15 cellular contexts compared by ENCODE assay signal in genomic region chr2:30807249-30807648, GRCh38. TPM values are rescaled to one million over a fixed set of nuclear protein-coding genes. Genes with fewer than 3 reads are reported as not detected.
DNase-seq lines count a peak whose midpoint lies in the region; TF ChIP-seq lines count a peak whose summit lies in the region.
"Had no signal": no experiment of that assay in that cellular context is flagged by ENCODE, and none has a peak within 500 bp of the region (broad histone marks: within the 10 kb centered on the region; RNA-seq: fewer than 3 reads in every experiment).

TSS of gene CAPN13 (minus strand) at chr2:30807446. CDS start at chr2:30787325, 20,121 bp downstream.

- H3K4me3 ChIP-seq in duodenal mucosa (ENCODE audit: low read depth in 1 of 2, low read length in 2 of 2) (peak within 1 kb of the TSS; percentile 62 to 63), mesendoderm (ENCODE audit: low read length) (no peak within 1 kb of the TSS), smooth muscle cell (no peak within 1 kb of the TSS)
- H3K4me3 ChIP-seq: thyroid gland had no signal

- no peak within 1 kb of the TSS for H2BK15ac ChIP-seq in mesendoderm (replicated peaks; ENCODE audit: low read depth)

- no peak for TF ChIP-seq CTCF in smooth muscle cell (IDR thresholded peaks at IDR 0.05; ENCODE audit: borderline replicate concordance, insufficient read depth, poor library complexity, severe bottlenecking)

- H3K36me3 ChIP-seq in duodenal mucosa (ENCODE audit: control insufficient read depth in 1 of 2, insufficient read depth in 2 of 2, low read length in 2 of 2) (no peaks in the 10 kb centered on the region), mesendoderm (ENCODE audit: control insufficient read depth, insufficient read depth, low read length) (no peaks in the 10 kb centered on the region), smooth muscle cell (ENCODE audit: low read depth) (no peaks in the 10 kb centered on the region)
- H3K36me3 ChIP-seq: thyroid gland had no signal

- no peaks in the 10 kb centered on the region for H3F3A ChIP-seq in smooth muscle cell (ENCODE audit: low read depth)

- no peak within 1 kb of the TSS for H2BK120ac ChIP-seq in mesendoderm (ENCODE audit: low read depth, low read length)

- H3K56ac ChIP-seq in mesendoderm (ENCODE audit: low read length): peak within 1 kb of the TSS; percentile 79

- H3K4me1 ChIP-seq in duodenal mucosa (ENCODE audit: control insufficient read depth in 1 of 2, insufficient read depth in 2 of 2, low read length in 2 of 2) (no peaks in the 10 kb centered on the region), mesendoderm (ENCODE audit: control insufficient read depth, low read depth, low read length) (peaks cover 3% of the 10 kb centered on the region), smooth muscle cell (ENCODE audit: low read depth) (no peaks in the 10 kb centered on the region)

- H2BK5ac ChIP-seq in mesendoderm (ENCODE audit: low read length): peak within 1 kb of the TSS; percentile 48

- in situ Hi-C loops in G401 (cut with HindIII; ENCODE audit: low sequenced_read_pairs): no loop called here

- no peaks in the 10 kb centered on the region for H3K79me1 ChIP-seq in mesendoderm (ENCODE audit: low read length)

- H3K9me3 ChIP-seq in duodenal mucosa (ENCODE audit: control insufficient read depth in 1 of 2, low read length in 2 of 2) (no peaks in the 10 kb centered on the region), smooth muscle cell (replicated peaks; ENCODE audit: low read depth) (no peaks in the 10 kb centered on the region)
- H3K9me3 ChIP-seq: thyroid gland had no signal

- H4K5ac ChIP-seq in mesendoderm (ENCODE audit: low read length): peak within 1 kb of the TSS; percentile 18

- H3K4ac ChIP-seq in mesendoderm (ENCODE audit: low read depth, low read length): no peak within 1 kb of the TSS

- no peak within 1 kb of the TSS for H2AFZ ChIP-seq in smooth muscle cell (ENCODE audit: low read depth)

- no peaks in the 10 kb centered on the region for H3K79me2 ChIP-seq in mesendoderm (ENCODE audit: control insufficient read depth, insufficient read depth, low read length)
- H3K79me2 ChIP-seq in smooth muscle cell (ENCODE audit: low read depth): no peaks in the 10 kb centered on the region

- H3K4me2 ChIP-seq in mesendoderm (ENCODE audit: low read length) (peak within 1 kb of the TSS; percentile 15), smooth muscle cell (no peak within 1 kb of the TSS)

- H3K18ac ChIP-seq in mesendoderm (ENCODE audit: low read length): peak within 1 kb of the TSS; percentile 81

- H3K9ac ChIP-seq in duodenal mucosa (ENCODE audit: low read depth in 1 of 2, low read length in 2 of 2) (peak within 1 kb of the TSS; percentile 41 to 52), mesendoderm (ENCODE audit: low read length) (peak within 1 kb of the TSS; percentile 53), smooth muscle cell (ENCODE audit: low read depth) (no peak within 1 kb of the TSS)

- no peak within 1 kb of the TSS for H4K8ac ChIP-seq in mesendoderm (ENCODE audit: low read depth, low read length)

- H4K20me1 ChIP-seq in smooth muscle cell (ENCODE audit: low read depth): no peaks in the 10 kb centered on the region

- DNase-seq in DMS153 treated with DMSO at 0.1 percent for 48 hours (lab: John Stamatoyannopoulos, UW; ENCODE audit: unreplicated experiment) (peak; percentile 21), NCI-H2029 treated with DMSO at 0.1 percent for 48 hours (lab: John Stamatoyannopoulos, UW) (peak; percentile 93), mesendoderm (peak; percentile 98), smooth muscle cell (lab: John Stamatoyannopoulos, UW; ENCODE audit: unreplicated experiment) (no peak), G401 (ENCODE audit: low spot score) (no peak)
- no peak for DNase-seq in activated effector memory CD4-positive, alpha-beta T cell treated with anti-CD3 and anti-CD28 coated beads, Interleukin-2, amount 50 U/mL, for 16 hours
- DNase-seq in NK-92 treated with Interleukin-12 subunit alpha and Interleukin-12 subunit beta, amount 100 ng/mL, for 24 hours (lab: John Stamatoyannopoulos, UW): no peak
- DNase-seq: activated CD8-positive, alpha-beta T cell treated with anti-CD3 and anti-CD28 coated beads, Interleukin-2, amount 10 ng/mL, durations not matched to agents 7 days and 5 days; NCI-H524; T-helper 1 cell; thyroid gland had no signal

- no CpG with 5 or more reads among the region's 6 CpGs for WGBS in mesendoderm (ENCODE audit: extremely low coverage, insufficient coverage, low lambda C conversion rate)
- WGBS in smooth muscle cell (ENCODE audit: low lambda C conversion rate): 51% methylated on average over 6 of the region's 6 CpGs

- no peak within 1 kb of the TSS for H3K27ac ChIP-seq in duodenal mucosa (ENCODE audit: low read depth, low read length)
- H3K27ac ChIP-seq in mesendoderm (ENCODE audit: low read depth, low read length): peak within 1 kb of the TSS; percentile 39
- no peak within 1 kb of the TSS for H3K27ac ChIP-seq in smooth muscle cell (ENCODE audit: low read depth)
- H3K27ac ChIP-seq: thyroid gland had no signal

- H2AK5ac ChIP-seq in mesendoderm (ENCODE audit: low read length): no peak within 1 kb of the TSS

- no peak within 1 kb of the TSS for H3K23ac ChIP-seq in mesendoderm (ENCODE audit: low read length)

- H3K27me3 ChIP-seq in duodenal mucosa (ENCODE audit: control insufficient read depth in 1 of 2, insufficient read depth in 2 of 2, low read length in 2 of 2) (no peaks in the 10 kb centered on the region), mesendoderm (ENCODE audit: insufficient read depth, low read length, poor library complexity) (no peaks in the 10 kb centered on the region), smooth muscle cell (ENCODE audit: low read depth) (peaks cover 5% of the 10 kb centered on the region)
- H3K27me3 ChIP-seq: thyroid gland had no signal

RNA-seq across cellular contexts. Expression of gene CAPN13, which starts in this region (rescaled TPM):
- 3.6 TPM for polyA plus RNA-seq in mesendoderm (2013, experiment 1 of 2)
- polyA plus RNA-seq in mesendoderm (2013, experiment 2 of 2): 3.2 TPM
- total RNA-seq in smooth muscle cell: 0.04 and 0.36 TPM in 2 replicates
- polyA plus RNA-seq in smooth muscle cell: 0.40 TPM in 1 of 2 replicates, not detected in the other
- not detected in 2 replicates for total RNA-seq in G401 (2014; rRNA removed; shearing (Covaris generic))
- total RNA-seq: activated CD8-positive, alpha-beta T cell treated with anti-CD3 and anti-CD28 coated beads, Interleukin-2, amount 10 ng/mL, durations not matched to agents 7 days and 5 days; frontal cortex; LHCN-M2 had no signal
- polyA plus RNA-seq: BJ had no signal

Comparison
In these comparisons a context has a peak if more than half of its experiments do, and no peak if none do; other contexts are left out.
1. DNase-seq: peak in DMS153 treated with DMSO at 0.1 percent for 48 hours (single experiment), NCI-H2029 treated with DMSO at 0.1 percent for 48 hours (single experiment) and mesendoderm (single experiment); none in activated effector memory CD4-positive, alpha-beta T cell treated with anti-CD3 and anti-CD28 coated beads, Interleukin-2, amount 50 U/mL, for 16 hours (single experiment), NK-92 treated with Interleukin-12 subunit alpha and Interleukin-12 subunit beta, amount 100 ng/mL, for 24 hours (single experiment), smooth muscle cell (single experiment) and G401 (single experiment).
2. H3K4me3 ChIP-seq: peak in duodenal mucosa (2 of 2); none in mesendoderm (single experiment) and smooth muscle cell (single experiment).